In the genomic region with DNA sequence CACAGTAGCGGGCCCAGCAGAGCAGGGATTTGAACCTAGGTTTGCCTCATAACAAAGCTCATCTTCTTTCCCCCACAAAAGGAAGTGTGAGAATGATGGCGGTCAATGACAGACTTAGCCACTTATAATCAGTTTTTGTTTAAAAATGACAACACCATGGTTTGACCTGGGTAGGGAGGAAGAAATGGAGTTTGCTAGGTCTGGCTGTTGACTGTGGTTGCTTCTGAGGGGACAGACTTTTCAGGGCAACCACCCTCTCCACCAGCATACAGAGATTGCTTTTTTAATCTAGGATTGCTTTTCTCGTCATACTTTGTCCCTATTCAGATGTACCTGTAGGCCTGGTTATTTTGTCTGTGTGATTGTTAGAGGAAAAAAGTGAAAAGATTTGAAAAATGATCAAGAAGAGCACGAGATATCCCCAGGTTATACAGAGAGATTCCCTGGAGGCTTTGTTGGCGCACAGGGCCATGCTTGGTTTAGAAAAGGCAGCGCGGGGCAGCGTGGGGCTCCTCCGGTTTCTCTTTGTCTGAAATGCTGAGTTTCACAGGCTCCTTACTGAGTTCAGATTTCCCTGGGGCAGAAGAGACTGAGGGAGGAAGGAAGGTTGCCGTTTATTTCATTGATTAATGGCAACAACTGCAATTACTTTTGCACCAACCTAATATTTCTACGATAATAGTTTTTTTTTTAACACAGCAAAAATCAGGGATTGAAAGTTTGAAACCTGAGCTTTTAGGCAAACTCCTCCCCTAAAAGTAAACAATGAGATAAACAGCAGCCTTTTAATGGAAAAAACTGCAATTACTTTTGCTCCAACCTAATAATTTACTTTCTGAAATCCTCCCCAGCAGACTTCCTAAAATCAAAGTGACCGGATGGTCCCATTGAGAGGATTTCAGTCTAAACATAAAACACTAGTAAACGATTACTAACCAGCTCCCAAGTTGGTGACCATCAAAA, we compare ENCODE assay signal across 1 cellular context.
TF ChIP-seq lines count a peak whose summit lies in the region.

No MANE protein-coding gene starts in this region.

TF ChIP-seq in HEK293, 187 proteins besides CTCF, POLR2A, EP300 and RAD21 (continued from another document):
- TF ChIP-seq, protein P1, sequence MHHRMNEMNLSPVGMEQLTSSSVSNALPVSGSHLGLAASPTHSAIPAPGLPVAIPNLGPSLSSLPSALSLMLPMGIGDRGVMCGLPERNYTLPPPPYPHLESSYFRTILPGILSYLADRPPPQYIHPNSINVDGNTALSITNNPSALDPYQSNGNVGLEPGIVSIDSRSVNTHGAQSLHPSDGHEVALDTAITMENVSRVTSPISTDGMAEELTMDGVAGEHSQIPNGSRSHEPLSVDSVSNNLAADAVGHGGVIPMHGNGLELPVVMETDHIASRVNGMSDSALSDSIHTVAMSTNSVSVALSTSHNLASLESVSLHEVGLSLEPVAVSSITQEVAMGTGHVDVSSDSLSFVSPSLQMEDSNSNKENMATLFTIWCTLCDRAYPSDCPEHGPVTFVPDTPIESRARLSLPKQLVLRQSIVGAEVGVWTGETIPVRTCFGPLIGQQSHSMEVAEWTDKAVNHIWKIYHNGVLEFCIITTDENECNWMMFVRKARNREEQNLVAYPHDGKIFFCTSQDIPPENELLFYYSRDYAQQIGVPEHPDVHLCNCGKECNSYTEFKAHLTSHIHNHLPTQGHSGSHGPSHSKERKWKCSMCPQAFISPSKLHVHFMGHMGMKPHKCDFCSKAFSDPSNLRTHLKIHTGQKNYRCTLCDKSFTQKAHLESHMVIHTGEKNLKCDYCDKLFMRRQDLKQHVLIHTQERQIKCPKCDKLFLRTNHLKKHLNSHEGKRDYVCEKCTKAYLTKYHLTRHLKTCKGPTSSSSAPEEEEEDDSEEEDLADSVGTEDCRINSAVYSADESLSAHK (tag by site-specific recombination; IDR thresholded peaks at IDR 0.05), result 0 out of 2 replicates have a peak, but pooled peaks have one; percentile 28
- TF ChIP-seq ZNF426 (tag by site-specific recombination; IDR thresholded peaks at IDR 0.05) (no peak), ZNF610 (tag by site-specific recombination; IDR thresholded peaks at IDR 0.05; ENCODE audit: borderline replicate concordance) (no peak), ZNF549 (tag by site-specific recombination; IDR thresholded peaks at IDR 0.05) (no peak), PRDM1 (tag by site-specific recombination; IDR thresholded peaks at IDR 0.05) (peak; percentile 60), ZNF133 (tag by site-specific recombination; IDR thresholded peaks at IDR 0.05) (no peak), ZNF626 (tag by site-specific recombination; IDR thresholded peaks at IDR 0.05) (no peak), ZNF169 (tag by site-specific recombination; IDR thresholded peaks at IDR 0.05) (no peak), ZNF223 (tag by site-specific recombination; IDR thresholded peaks at IDR 0.05) (no peak), FEZF1 (tag by site-specific recombination; IDR thresholded peaks at IDR 0.05) (peak; percentile 25; the same call in 1 of the 2 replicates), ZNF792 (tag by site-specific recombination; IDR thresholded peaks at IDR 0.05) (no peak), SP7 (tag by site-specific recombination; IDR thresholded peaks at IDR 0.05) (peak; percentile 71), ZSCAN23 (tag by site-specific recombination; IDR thresholded peaks at IDR 0.05) (no peak), SETDB1 (IDR thresholded peaks at IDR 0.05; ENCODE audit: insufficient read length, low read length) (no peak), ZNF473 (tag by site-specific recombination; IDR thresholded peaks at IDR 0.05) (no peak), ZFP3 (tag by site-specific recombination; IDR thresholded peaks at IDR 0.05; ENCODE audit: low read depth) (no peak), ZNF501 (tag by site-specific recombination; IDR thresholded peaks at IDR 0.05) (no peak), TCF7L2 (IDR thresholded peaks at IDR 0.05; ENCODE audit: borderline replicate concordance, low read depth, low read length) (no peak)
- TF ChIP-seq, protein P2, sequence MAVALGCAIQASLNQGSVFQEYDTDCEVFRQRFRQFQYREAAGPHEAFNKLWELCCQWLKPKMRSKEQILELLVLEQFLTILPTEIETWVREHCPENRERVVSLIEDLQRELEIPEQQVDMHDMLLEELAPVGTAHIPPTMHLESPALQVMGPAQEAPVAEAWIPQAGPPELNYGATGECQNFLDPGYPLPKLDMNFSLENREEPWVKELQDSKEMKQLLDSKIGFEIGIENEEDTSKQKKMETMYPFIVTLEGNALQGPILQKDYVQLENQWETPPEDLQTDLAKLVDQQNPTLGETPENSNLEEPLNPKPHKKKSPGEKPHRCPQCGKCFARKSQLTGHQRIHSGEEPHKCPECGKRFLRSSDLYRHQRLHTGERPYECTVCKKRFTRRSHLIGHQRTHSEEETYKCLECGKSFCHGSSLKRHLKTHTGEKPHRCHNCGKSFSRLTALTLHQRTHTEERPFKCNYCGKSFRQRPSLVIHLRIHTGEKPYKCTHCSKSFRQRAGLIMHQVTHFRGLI (tag by site-specific recombination; IDR thresholded peaks at IDR 0.05), result no peak
- TF ChIP-seq, protein P3, sequence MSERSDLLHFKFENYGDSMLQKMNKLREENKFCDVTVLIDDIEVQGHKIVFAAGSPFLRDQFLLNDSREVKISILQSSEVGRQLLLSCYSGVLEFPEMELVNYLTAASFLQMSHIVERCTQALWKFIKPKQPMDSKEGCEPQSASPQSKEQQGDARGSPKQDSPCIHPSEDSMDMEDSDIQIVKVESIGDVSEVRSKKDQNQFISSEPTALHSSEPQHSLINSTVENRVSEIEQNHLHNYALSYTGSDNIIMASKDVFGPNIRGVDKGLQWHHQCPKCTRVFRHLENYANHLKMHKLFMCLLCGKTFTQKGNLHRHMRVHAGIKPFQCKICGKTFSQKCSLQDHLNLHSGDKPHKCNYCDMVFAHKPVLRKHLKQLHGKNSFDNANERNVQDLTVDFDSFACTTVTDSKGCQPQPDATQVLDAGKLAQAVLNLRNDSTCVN (tag by site-specific recombination; optimal IDR thresholded peaks at IDR 0.05), result no peak
